ENCODE assay signal across 24 cellular contexts in genomic region chrX:15399901-15400500, GRCh38. TPM values are rescaled to one million over a fixed set of nuclear protein-coding genes. Genes with fewer than 3 reads are reported as not detected.
"Had no signal": no experiment of that assay in that cellular context is flagged by ENCODE, and none has a peak within 500 bp of the region (broad histone marks: within the 10 kb centered on the region; RNA-seq: fewer than 3 reads in every experiment).

No MANE protein-coding gene starts in this region.

- H3K36me3 Mint-ChIP-seq: memory B cell; naive B cell; stimulated activated memory B cell treated with anti-CD40 and anti-IgM and Interleukin-4, amounts not matched to agents 10 μg/mL and 1 μg/mL and 100 μg/mL, for 72 hours had no signal

- H3K27ac Mint-ChIP-seq: memory B cell; naive B cell; neural progenitor cell; stimulated activated memory B cell treated with anti-CD40 and anti-IgM and Interleukin-4, amounts not matched to agents 10 μg/mL and 1 μg/mL and 100 μg/mL, for 72 hours had no signal

- H3K4me3 ChIP-seq: ascending aorta, breast epithelium, coronary artery, gastrocnemius medialis, left lung, mucosa of descending colon, neural progenitor cell, sigmoid colon, testis, upper lobe of right lung had no signal

- H3K4me3 Mint-ChIP-seq: activated T-cell treated with anti-CD3 and anti-CD28 coated beads, Interleukin-2, amount 50 U/mL, for 4 hours; memory B cell; naive B cell; neural progenitor cell; stimulated activated memory B cell treated with anti-CD40 and anti-IgM and Interleukin-4, amounts not matched to agents 10 μg/mL and 1 μg/mL and 100 μg/mL, for 72 hours had no signal

- ATAC-seq: activated T-cell treated with anti-CD3 and anti-CD28 coated beads, Interleukin-2, amount 50 U/mL, for 4 hours; gastrocnemius medialis; left lung; mucosa of descending colon; stimulated activated memory B cell treated with anti-CD40 and anti-IgM and Interleukin-4, amounts not matched to agents 10 μg/mL and 1 μg/mL and 100 μg/mL, for 72 hours; upper lobe of right lung had no signal

- H3K9me3 Mint-ChIP-seq: activated T-cell treated with anti-CD3 and anti-CD28 coated beads, Interleukin-2, amount 50 U/mL, for 4 hours; memory B cell; neural progenitor cell; stimulated activated memory B cell treated with anti-CD40 and anti-IgM and Interleukin-4, amounts not matched to agents 10 μg/mL and 1 μg/mL and 100 μg/mL, for 72 hours had no signal

- H3K4me1 Mint-ChIP-seq: memory B cell; naive B cell; stimulated activated memory B cell treated with anti-CD40 and anti-IgM and Interleukin-4, amounts not matched to agents 10 μg/mL and 1 μg/mL and 100 μg/mL, for 72 hours had no signal

- H3K27me3 Mint-ChIP-seq: stimulated activated memory B cell treated with anti-CD40 and anti-IgM and Interleukin-4, amounts not matched to agents 10 μg/mL and 1 μg/mL and 100 μg/mL, for 72 hours had no signal

- DNase-seq: activated CD4-positive, alpha-beta T cell treated with anti-CD3 and anti-CD28 coated beads, Interleukin-2, amount 50 U/mL, for 1 hour; activated CD4-positive, CD25-positive, alpha-beta regulatory T cell treated with anti-CD3 and anti-CD28 coated beads, Interleukin-2, amount 50 U/mL, for 72 hours; activated CD8-positive, alpha-beta memory T cell treated with anti-CD3 and anti-CD28 coated beads, Interleukin-2, amount 50 U/mL, for 4 hours; activated effector memory CD4-positive, alpha-beta T cell treated with Interleukin-2 at 50 U/mL for 16 hours; activated naive CD4-positive, alpha-beta T cell treated with anti-CD3 and anti-CD28 coated beads, Interleukin-2, amount 50 U/mL, for 16 hours; activated T-cell treated with anti-CD3 and anti-CD28 coated beads, Interleukin-2, amount 50 U/mL, for 4 hours; gastrocnemius medialis; head of caudate nucleus; kidney; left lung; mucosa of descending colon; naive B cell; sigmoid colon; stimulated activated CD4-positive, alpha-beta T cell treated with anti-CD3 and anti-CD28 coated beads, Interleukin-4, amount 100 ng/mL, for 4 hours; T-helper 2 cell; testis; upper lobe of right lung had no signal

RNA-seq across cellular contexts. Expression of gene VEGFD, which starts 15.8 kb away (rescaled TPM):
- total RNA-seq: activated T-cell treated with anti-CD3 and anti-CD28 coated beads, Interleukin-2, amount 50 U/mL, for 4 hours; epithelial cell of proximal tubule had no signal
